19 cellular contexts compared by ENCODE assay signal in genomic region chr11:76735218-76735480, GRCh38. TPM values are rescaled to one million over a fixed set of nuclear protein-coding genes. Genes with fewer than 3 reads are reported as not detected.
DNase-seq lines count a peak whose midpoint lies in the region; ATAC-seq and TF ChIP-seq lines count a peak whose summit lies in the region.
"Had no signal": no experiment of that assay in that cellular context is flagged by ENCODE, and none has a peak within 500 bp of the region (broad histone marks: within the 10 kb centered on the region; RNA-seq: fewer than 3 reads in every experiment).

No MANE protein-coding gene starts in this region.

- H3K4me1 Mint-ChIP-seq in GM23338, result peaks cover 31% of the 10 kb centered on the region
- H3K4me1 Mint-ChIP-seq: CD4-positive, alpha-beta memory T cell had no signal

- H3K9me2 ChIP-seq in GM23338 (ENCODE audit: insufficient read depth), result no peaks in the 10 kb centered on the region

- H3K27me3 ChIP-seq in GM23338 (ENCODE audit: insufficient read depth) (no peaks in the 10 kb centered on the region), neuron (ENCODE audit: insufficient read depth, low read length) (no peaks in the 10 kb centered on the region)
- H3K27me3 ChIP-seq: ascending aorta had no signal

- H3K4me2 ChIP-seq in GM23338, result peak overlapping the region; percentile 2; the same call in 1 of the 2 replicates

- no peaks in the 10 kb centered on the region for H3K9me3 Mint-ChIP-seq in GM23338
- H3K9me3 Mint-ChIP-seq: stimulated activated naive B cell treated with anti-CD40 and anti-IgM and Interleukin-4, amounts not matched to agents 10 μg/mL and 1 μg/mL and 100 μg/mL, for 72 hours had no signal

- ATAC-seq in GM23338, result peak; percentile 19
- ATAC-seq: left ventricle myocardium superior; stimulated activated naive B cell treated with anti-CD40 and anti-IgM and Interleukin-4, amounts not matched to agents 10 μg/mL and 1 μg/mL and 100 μg/mL, for 72 hours had no signal

- H3K79me2 ChIP-seq in GM23338 (replicated peaks; ENCODE audit: insufficient read depth), result no peaks in the 10 kb centered on the region

- H4K20me1 ChIP-seq in GM23338 (replicated peaks; ENCODE audit: insufficient read depth), result no peaks in the 10 kb centered on the region

- TF ChIP-seq CTCF in GM23338 (conservative IDR thresholded peaks at IDR 0.05; ENCODE audit: low read depth in 2 of 2) (no peak), VCaP (conservative IDR thresholded peaks at IDR 0.05) (no peak), fibroblast of villous mesenchyme (IDR thresholded peaks at IDR 0.05; ENCODE audit: insufficient read depth, low read depth, low read length) (no peak)

- DNase-seq in GM23338 (ENCODE audit: low spot score) (no peak), fibroblast of villous mesenchyme (ENCODE audit: low read depth) (peak; percentile 23), putamen (ENCODE audit: low spot score) (no peak), COLO829 (ENCODE audit: low spot score) (no peak), D341Med (ENCODE audit: low spot score) (no peak)
- DNase-seq: activated CD4-positive, alpha-beta T cell treated with anti-CD3 and anti-CD28 coated beads for 1 hour; activated CD8-positive, alpha-beta memory T cell treated with anti-CD3 and anti-CD28 coated beads for 24 hours; activated naive CD4-positive, alpha-beta T cell treated with anti-CD3 and anti-CD28 coated beads, Interleukin-2, amount 50 U/mL, for 16 hours; CD4-positive, alpha-beta memory T cell; DMS53; glutamatergic neuron; left ventricle myocardium superior; NCI-H526 treated with DMSO at 0.1 percent for 48 hours; stimulated activated naive B cell treated with anti-CD40 and anti-IgM and Interleukin-4, amounts not matched to agents 10 μg/mL and 1 μg/mL and 100 μg/mL, for 72 hours; SW 1271 had no signal

- H3K27ac ChIP-seq in GM23338 (ENCODE audit: low read depth), result no peak overlapping the region
- 0 out of 2 replicates have a peak overlapping the region, but pooled peaks have one; percentile 25 for H3K27ac ChIP-seq in VCaP
- H3K27ac ChIP-seq: ascending aorta, thoracic aorta had no signal

- peaks cover 20% of the 10 kb centered on the region for H3K27me3 Mint-ChIP-seq in GM23338 (ENCODE audit: insufficient read depth, low read depth, poor library complexity)

- no peaks in the 10 kb centered on the region for H3K9me3 ChIP-seq in neuron (ENCODE audit: low read length)
- H3K9me3 ChIP-seq: ascending aorta, thoracic aorta had no signal

- H3K36me3 Mint-ChIP-seq in GM23338 (ENCODE audit: low read depth), result no peaks in the 10 kb centered on the region; the same call in 2 of the 3 replicates
- H3K36me3 Mint-ChIP-seq: CD4-positive, alpha-beta memory T cell; stimulated activated naive B cell treated with anti-CD40 and anti-IgM and Interleukin-4, amounts not matched to agents 10 μg/mL and 1 μg/mL and 100 μg/mL, for 72 hours had no signal

- peaks cover 14% of the 10 kb centered on the region for H3K4me1 ChIP-seq in GM23338 (ENCODE audit: insufficient read depth)
- H3K4me1 ChIP-seq in neuron (ENCODE audit: insufficient read depth, low read length), result peaks cover 26% of the 10 kb centered on the region
- H3K4me1 ChIP-seq: ascending aorta had no signal

- H3K4me3 ChIP-seq in GM23338 (no peak overlapping the region), fibroblast of villous mesenchyme (ENCODE audit: low read depth, low read length) (no peak overlapping the region), neuron (ENCODE audit: low read length) (no peak overlapping the region)
- H3K4me3 ChIP-seq: ascending aorta, thoracic aorta had no signal

- H3F3A ChIP-seq in GM23338 (replicated peaks; ENCODE audit: low read depth), result no peaks in the 10 kb centered on the region

- H3K4me3 Mint-ChIP-seq in GM23338, result peak overlapping the region; percentile 31; the same call in 1 of the 3 replicates
- H3K4me3 Mint-ChIP-seq: CD4-positive, alpha-beta memory T cell; stimulated activated naive B cell treated with anti-CD40 and anti-IgM and Interleukin-4, amounts not matched to agents 10 μg/mL and 1 μg/mL and 100 μg/mL, for 72 hours had no signal

- H2AFZ ChIP-seq in GM23338 (peak overlapping the region; percentile 76; the same call in 1 of the 2 replicates), neuron (ENCODE audit: low read depth, low read length) (peak overlapping the region; percentile 86)

- H3K27ac Mint-ChIP-seq in GM23338, result 0 out of 2 replicates have a peak overlapping the region, but pooled peaks have one; percentile 27
- H3K27ac Mint-ChIP-seq: CD4-positive, alpha-beta memory T cell; stimulated activated naive B cell treated with anti-CD40 and anti-IgM and Interleukin-4, amounts not matched to agents 10 μg/mL and 1 μg/mL and 100 μg/mL, for 72 hours had no signal

- H3K36me3 ChIP-seq in GM23338 (ENCODE audit: insufficient read depth) (no peaks in the 10 kb centered on the region), neuron (ENCODE audit: insufficient read depth, low read length) (no peaks in the 10 kb centered on the region)
- H3K36me3 ChIP-seq: ascending aorta, thoracic aorta had no signal

TF ChIP-seq in GM23338, 12 proteins besides CTCF, POLR2A, EP300 and RAD21 (continues in another document):
- TF ChIP-seq POLR2AphosphoS5 (IDR thresholded peaks at IDR 0.05; ENCODE audit: low read depth) (no peak), STAT1 (IDR thresholded peaks at IDR 0.05; ENCODE audit: unreplicated experiment) (no peak), ZNF114 (CRISPR knock-in tag; IDR thresholded peaks at IDR 0.05) (no peak), EZH2 (IDR thresholded peaks at IDR 0.05; ENCODE audit: low read depth, unreplicated experiment) (no peak), ZNF462 (CRISPR knock-in tag; IDR thresholded peaks at IDR 0.05) (no peak), ETS1 (IDR thresholded peaks at IDR 0.05) (no peak)

RNA-seq across cellular contexts. Expression of gene TSKU, which starts 48.0 kb away (rescaled TPM):
- total RNA-seq in GM23338 (2014; rRNA removed; shearing (Covaris generic)), result 31.1 and 33.8 TPM in 2 replicates
- polyA plus RNA-seq in GM23338 (2016; fragmentation: Nextera tagmentation; extraction: Ambion mirVana), result 9.0 and 11.7 TPM in 2 replicates
- total RNA-seq in fibroblast of villous mesenchyme, result 18.6 and 20.9 TPM in 2 replicates
- total RNA-seq: CD4-positive, alpha-beta memory T cell had no signal
